Comparison of ENCODE assay signal across 1 cellular context in the genomic region with DNA sequence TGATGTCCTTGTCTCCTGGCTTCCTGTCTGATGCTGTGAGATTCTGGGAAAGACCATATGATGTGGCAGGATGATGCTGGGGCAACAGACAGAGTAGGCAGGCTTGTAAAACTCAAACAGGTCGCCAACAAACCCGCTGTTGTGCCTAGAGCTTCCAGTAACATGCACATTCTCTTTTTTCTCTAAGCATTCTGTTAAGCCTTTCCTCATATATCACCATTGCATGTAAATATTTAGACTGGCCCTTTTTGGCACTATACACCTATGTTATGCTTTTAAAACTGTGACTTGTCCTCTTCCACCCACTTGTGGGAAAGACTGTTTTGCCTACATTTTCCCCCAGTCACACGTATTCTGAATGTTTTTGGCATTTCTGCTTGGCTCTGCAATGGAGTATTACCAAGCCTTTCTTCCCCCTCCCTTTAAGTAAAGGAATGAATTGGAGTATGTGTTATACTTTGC.
TF ChIP-seq lines count a peak whose summit lies in the region.

No MANE protein-coding gene starts in this region.

TF ChIP-seq in H1, 55 proteins besides CTCF, POLR2A, EP300 and RAD21:
- TF ChIP-seq SRF (IDR thresholded peaks at IDR 0.05; ENCODE audit: low read depth, low read length), result no peak
- TF ChIP-seq RNF2 (IDR thresholded peaks at IDR 0.05; ENCODE audit: borderline replicate concordance, low read depth, low read length, missing control alignments, poor library complexity, severe bottlenecking), result no peak
- TF ChIP-seq RXRA (IDR thresholded peaks at IDR 0.05; ENCODE audit: insufficient read depth, low read depth, low read length), result no peak
- TF ChIP-seq JUND (IDR thresholded peaks at IDR 0.05; ENCODE audit: low read length), result no peak
- no peak for TF ChIP-seq KDM1A (IDR thresholded peaks at IDR 0.05; ENCODE audit: borderline replicate concordance, low read length)
- TF ChIP-seq SP1 (IDR thresholded peaks at IDR 0.05; ENCODE audit: low read depth, low read length), result no peak
- TF ChIP-seq RBBP5 (IDR thresholded peaks at IDR 0.05; ENCODE audit: borderline replicate concordance, low read depth, low read length), result no peak
- no peak for TF ChIP-seq MAFK (IDR thresholded peaks at IDR 0.05; ENCODE audit: low read depth, low read length)
- no peak for TF ChIP-seq POLR2AphosphoS5 (IDR thresholded peaks at IDR 0.05; ENCODE audit: low read depth, low read length)
- TF ChIP-seq CTBP2 (IDR thresholded peaks at IDR 0.05; ENCODE audit: borderline replicate concordance, insufficient read depth, insufficient read length, low read length), result no peak
TF ChIP-seq in H1: peak in this region for 0.
